ENCODE assay signal across 1 cellular context in genomic region chr19:3054265-3054971, GRCh38.
TF ChIP-seq lines count a peak whose summit lies in the region.

No MANE protein-coding gene starts in this region.

TF ChIP-seq in GM12878, 131 proteins besides CTCF, POLR2A, EP300 and RAD21:
- TF ChIP-seq PAX8 (IDR thresholded peaks at IDR 0.05) (no peak), RCOR1 (conservative IDR thresholded peaks at IDR 0.05; ENCODE audit: low read depth, low read length) (no peak), CREB1 (IDR thresholded peaks at IDR 0.05; ENCODE audit: low read depth) (no peak), ZNF217 (IDR thresholded peaks at IDR 0.05) (no peak), HDAC2 (IDR thresholded peaks at IDR 0.05) (no peak), ZNF207 (IDR thresholded peaks at IDR 0.05; ENCODE audit: borderline replicate concordance) (no peak), ZNF622 (IDR thresholded peaks at IDR 0.05) (no peak)
- TF ChIP-seq, protein P1, sequence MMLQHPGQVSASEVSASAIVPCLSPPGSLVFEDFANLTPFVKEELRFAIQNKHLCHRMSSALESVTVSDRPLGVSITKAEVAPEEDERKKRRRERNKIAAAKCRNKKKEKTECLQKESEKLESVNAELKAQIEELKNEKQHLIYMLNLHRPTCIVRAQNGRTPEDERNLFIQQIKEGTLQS (IDR thresholded peaks at IDR 0.05; ENCODE audit: borderline replicate concordance, extremely low read depth, low read depth, low read length), result no peak
- TF ChIP-seq, protein P2, sequence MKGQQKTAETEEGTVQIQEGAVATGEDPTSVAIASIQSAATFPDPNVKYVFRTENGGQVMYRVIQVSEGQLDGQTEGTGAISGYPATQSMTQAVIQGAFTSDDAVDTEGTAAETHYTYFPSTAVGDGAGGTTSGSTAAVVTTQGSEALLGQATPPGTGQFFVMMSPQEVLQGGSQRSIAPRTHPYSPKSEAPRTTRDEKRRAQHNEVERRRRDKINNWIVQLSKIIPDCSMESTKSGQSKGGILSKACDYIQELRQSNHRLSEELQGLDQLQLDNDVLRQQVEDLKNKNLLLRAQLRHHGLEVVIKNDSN (IDR thresholded peaks at IDR 0.05; ENCODE audit: borderline replicate concordance, extremely low read length, insufficient read depth, low read depth, low read length), result no peak
